Comparison of ENCODE assay signal across 14 cellular contexts in the genomic region with DNA sequence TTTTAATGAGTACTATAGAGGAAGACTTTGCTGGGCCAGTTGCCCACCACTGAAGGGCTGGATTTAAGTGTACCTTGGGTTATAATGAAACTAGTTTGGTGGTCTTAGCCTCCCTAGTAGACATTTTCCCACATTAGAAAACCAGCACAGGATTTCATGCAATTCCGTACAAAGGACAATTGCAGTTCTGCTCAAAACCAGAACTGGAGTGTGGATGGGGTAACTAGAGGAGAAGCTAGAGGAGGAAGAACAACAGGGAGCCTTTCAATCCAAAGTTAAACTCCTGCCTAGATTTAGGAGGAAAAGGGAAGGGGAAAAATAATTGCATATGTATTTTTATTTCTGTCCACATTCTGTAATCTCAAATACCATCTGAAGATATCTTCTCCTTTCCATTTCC.
DNase-seq lines count a peak whose midpoint lies in the region; ATAC-seq, FAIRE-seq and TF ChIP-seq lines count a peak whose summit lies in the region.
"Had no signal": no experiment of that assay in that cellular context is flagged by ENCODE, and none has a peak within 500 bp of the region (broad histone marks: within the 10 kb centered on the region; RNA-seq: fewer than 3 reads in every experiment).

No MANE protein-coding gene starts in this region.

- intact Hi-C loops in endothelial cell of umbilical vein (cut with micrococcal nuclease), result no loop called here
- intact Hi-C loops in prostate gland (cut with DNase I), result no loop called here

- POLR2A ChIA-PET in endothelial cell of umbilical vein (lab: Charles Lee), result no interaction called here

- H3K4me3 Mint-ChIP-seq in osteocyte (ENCODE audit: unreplicated experiment), result no peak overlapping the region
- H3K4me3 Mint-ChIP-seq: activated T-helper 17 cell treated with anti-CD3 and anti-CD28 coated beads, Interleukin-2, amount 50 U/mL, for 72 hours; stimulated activated naive B cell treated with anti-CD40 and anti-IgM and Interleukin-4, amounts not matched to agents 10 μg/mL and 1 μg/mL and 100 μg/mL, for 72 hours had no signal

- H3K9me3 Mint-ChIP-seq in osteocyte (ENCODE audit: unreplicated experiment), result no peaks in the 10 kb centered on the region
- H3K9me3 Mint-ChIP-seq: activated T-helper 17 cell treated with anti-CD3 and anti-CD28 coated beads, Interleukin-2, amount 50 U/mL, for 72 hours; IgD-negative memory B cell; stimulated activated naive B cell treated with anti-CD40 and anti-IgM and Interleukin-4, amounts not matched to agents 10 μg/mL and 1 μg/mL and 100 μg/mL, for 72 hours had no signal

- H3K4me3 ChIP-seq in endothelial cell of umbilical vein (replicated peaks in 1 of 3; ENCODE audit: insufficient read depth in 1 of 3, low read depth in 1 of 3, low read length in 3 of 3), result no peak overlapping the region
- H3K4me3 ChIP-seq in mucosa of stomach (ENCODE audit: low read length), result peak overlapping the region; percentile 9
- no peak overlapping the region for H3K4me3 ChIP-seq in prostate gland

- H3K27me3 Mint-ChIP-seq in osteocyte (ENCODE audit: unreplicated experiment), result no peaks in the 10 kb centered on the region
- H3K27me3 Mint-ChIP-seq: activated T-helper 17 cell treated with anti-CD3 and anti-CD28 coated beads, Interleukin-2, amount 50 U/mL, for 72 hours; IgD-negative memory B cell had no signal

- H3K27me3 ChIP-seq in endothelial cell of umbilical vein (ENCODE audit: control insufficient read depth in 2 of 2, insufficient read depth in 2 of 2, low read length in 2 of 2), result no peaks in the 10 kb centered on the region
- no peaks in the 10 kb centered on the region for H3K27me3 ChIP-seq in mucosa of stomach (ENCODE audit: control insufficient read depth, insufficient read depth, low read length)
- no peaks in the 10 kb centered on the region for H3K27me3 ChIP-seq in prostate gland (replicated peaks; ENCODE audit: insufficient read depth)

- H3K4me1 Mint-ChIP-seq in osteocyte (ENCODE audit: unreplicated experiment), result peaks cover 45% of the 10 kb centered on the region

- H3K9me1 ChIP-seq in endothelial cell of umbilical vein (replicated peaks; ENCODE audit: control insufficient read depth, extremely low read depth, insufficient read depth, low read length), result no peaks in the 10 kb centered on the region

- WGBS in prostate gland, result 29% methylated on average over 1 of the region's 1 CpG

- H3K4me2 ChIP-seq in endothelial cell of umbilical vein (ENCODE audit: insufficient read depth, low read length), result no peak overlapping the region

- H3K36me3 Mint-ChIP-seq in osteocyte (ENCODE audit: unreplicated experiment), result no peaks in the 10 kb centered on the region
- H3K36me3 Mint-ChIP-seq: stimulated activated naive B cell treated with anti-CD40 and anti-IgM and Interleukin-4, amounts not matched to agents 10 μg/mL and 1 μg/mL and 100 μg/mL, for 72 hours had no signal

- H3K36me3 ChIP-seq in endothelial cell of umbilical vein (ENCODE audit: control insufficient read depth in 2 of 2, extremely low read depth in 1 of 2, insufficient read depth in 2 of 2, low read length in 2 of 2) (no peaks in the 10 kb centered on the region), mucosa of stomach (ENCODE audit: control insufficient read depth, insufficient read depth, low read length) (no peaks in the 10 kb centered on the region), prostate gland (no peaks in the 10 kb centered on the region)

- no peak overlapping the region for H2AFZ ChIP-seq in endothelial cell of umbilical vein (ENCODE audit: low read depth, low read length)

- DNase-seq in Ammon's horn (ENCODE audit: low spot score) (peak; percentile 67), SK-N-DZ (ENCODE audit: low spot score) (peak; percentile 37), endothelial cell of umbilical vein (ENCODE audit: low read depth, low spot score) (peak; percentile 5), osteocyte (ENCODE audit: extremely low spot score, unreplicated experiment) (no peak), prostate gland (ENCODE audit: low spot score) (no peak)
- DNase-seq: activated CD4-positive, alpha-beta T cell treated with anti-CD3 and anti-CD28 coated beads, Interleukin-2, amount 50 U/mL, for 1 hour; NCI-H187 treated with DMSO at 0.1 percent for 48 hours; stimulated activated naive B cell treated with anti-CD40 and anti-IgM and Interleukin-4, amounts not matched to agents 10 μg/mL and 1 μg/mL and 100 μg/mL, for 72 hours had no signal

- no peak for TF ChIP-seq POLR2A in endothelial cell of umbilical vein (IDR thresholded peaks at IDR 0.05; ENCODE audit: low read depth, low read length)
- no peak for TF ChIP-seq POLR2A in prostate gland (IDR thresholded peaks at IDR 0.05)

- H3K4me1 ChIP-seq in endothelial cell of umbilical vein (ENCODE audit: control insufficient read depth, extremely low read depth, insufficient read depth, low read length), result peaks cover 10% of the 10 kb centered on the region
- H3K4me1 ChIP-seq in mucosa of stomach (ENCODE audit: control insufficient read depth, insufficient read depth, low read length), result peaks cover 30% of the 10 kb centered on the region
- H3K4me1 ChIP-seq in prostate gland (replicated peaks), result no peaks in the 10 kb centered on the region

- no peak for TF ChIP-seq CTCF in endothelial cell of umbilical vein (IDR thresholded peaks at IDR 0.05; ENCODE audit: extremely low read depth in 1 of 2, insufficient read depth in 1 of 2, low read depth in 1 of 2, low read length in 2 of 2)
- no peak for TF ChIP-seq CTCF in osteocyte (IDR thresholded peaks at IDR 0.05)
- no peak for TF ChIP-seq CTCF in prostate gland (IDR thresholded peaks at IDR 0.05)

- ATAC-seq in HG02610 (IDR thresholded peaks at IDR 0.05; ENCODE audit: unreplicated experiment) (no peak), GM19452 (IDR thresholded peaks at IDR 0.05; ENCODE audit: unreplicated experiment) (no peak)
- ATAC-seq: activated T-helper 17 cell treated with anti-CD3 and anti-CD28 coated beads, Interleukin-2, amount 50 U/mL, for 72 hours; stimulated activated naive B cell treated with anti-CD40 and anti-IgM and Interleukin-4, amounts not matched to agents 10 μg/mL and 1 μg/mL and 100 μg/mL, for 72 hours had no signal

- H3K27ac ChIP-seq in endothelial cell of umbilical vein (ENCODE audit: insufficient read depth, low read depth, low read length) (no peak overlapping the region), prostate gland (no peak overlapping the region)

- no peak overlapping the region for H3K27ac Mint-ChIP-seq in osteocyte (ENCODE audit: unreplicated experiment)
- H3K27ac Mint-ChIP-seq: activated T-helper 17 cell treated with anti-CD3 and anti-CD28 coated beads, Interleukin-2, amount 50 U/mL, for 72 hours; IgD-negative memory B cell; stimulated activated naive B cell treated with anti-CD40 and anti-IgM and Interleukin-4, amounts not matched to agents 10 μg/mL and 1 μg/mL and 100 μg/mL, for 72 hours had no signal

- FAIRE-seq in endothelial cell of umbilical vein (lab: Jason Lieb, UNC), result no peak
- FAIRE-seq: keratinocyte had no signal

- BruUV-seq in endothelial cell of umbilical vein (replicated peaks; lab: Mats Ljungman, UMichigan), result no TSS peak

- H4K20me1 ChIP-seq in endothelial cell of umbilical vein (replicated peaks; ENCODE audit: control insufficient read depth, extremely low read depth, insufficient read depth, low read length), result no peaks in the 10 kb centered on the region

- H3K79me2 ChIP-seq in endothelial cell of umbilical vein (ENCODE audit: control insufficient read depth, insufficient read depth, low read length), result no peaks in the 10 kb centered on the region

- CTCF ChIA-PET in endothelial cell of umbilical vein (lab: Charles Lee), result interaction anchor here (1.3 to 5.7 kb wide), 2 partner anchors 10 to 98 kb away, joined by 7 to 89 read pairs; partner anchors contain the start of gene SSBP2

- H3K9me3 ChIP-seq in endothelial cell of umbilical vein (replicated peaks; ENCODE audit: control insufficient read depth, insufficient read depth, low read length) (no peaks in the 10 kb centered on the region), mucosa of stomach (ENCODE audit: control insufficient read depth, low read length) (no peaks in the 10 kb centered on the region), prostate gland (no peaks in the 10 kb centered on the region)

- dilution Hi-C loops in endothelial cell of umbilical vein (cut with MboI; ENCODE audit: extremely low pct_ligation_motif_present, low sequenced_read_pairs), result no loop called here

- H3K9ac ChIP-seq in endothelial cell of umbilical vein (replicated peaks; ENCODE audit: extremely low read depth, insufficient read depth, low read length) (no peak overlapping the region), mucosa of stomach (ENCODE audit: low read length) (no peak overlapping the region)

TF ChIP-seq in endothelial cell of umbilical vein, 7 proteins besides CTCF, POLR2A, EP300 and RAD21:
- TF ChIP-seq JUN (IDR thresholded peaks at IDR 0.05; ENCODE audit: borderline replicate concordance, insufficient read depth, insufficient read length, low read depth) (no peak), EZH2 (IDR thresholded peaks at IDR 0.05; ENCODE audit: borderline replicate concordance, low read depth, low read length, severe bottlenecking) (no peak), FOS (IDR thresholded peaks at IDR 0.05; ENCODE audit: borderline replicate concordance, insufficient read depth, low read length) (no peak), MYC (IDR thresholded peaks at IDR 0.05; ENCODE audit: low read depth, low read length) (no peak)
- TF ChIP-seq, protein P1, sequence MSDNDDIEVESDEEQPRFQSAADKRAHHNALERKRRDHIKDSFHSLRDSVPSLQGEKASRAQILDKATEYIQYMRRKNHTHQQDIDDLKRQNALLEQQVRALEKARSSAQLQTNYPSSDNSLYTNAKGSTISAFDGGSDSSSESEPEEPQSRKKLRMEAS (IDR thresholded peaks at IDR 0.05; ENCODE audit: insufficient read depth, insufficient read length), result no peak
TF ChIP-seq in endothelial cell of umbilical vein: peak in this region for 0.

Comparison
In these comparisons a context has a peak if more than half of its experiments do, and no peak if none do; other contexts are left out.
1. DNase-seq: peak in Ammon's horn (single experiment), SK-N-DZ (single experiment) and endothelial cell of umbilical vein (single experiment); none in osteocyte (single experiment) and prostate gland (single experiment).